ENCODE assay signal across 1 cellular context in genomic region chr9:113221003-113221799, GRCh38.
TF ChIP-seq lines count a peak whose summit lies in the region.

A gene with protein sequence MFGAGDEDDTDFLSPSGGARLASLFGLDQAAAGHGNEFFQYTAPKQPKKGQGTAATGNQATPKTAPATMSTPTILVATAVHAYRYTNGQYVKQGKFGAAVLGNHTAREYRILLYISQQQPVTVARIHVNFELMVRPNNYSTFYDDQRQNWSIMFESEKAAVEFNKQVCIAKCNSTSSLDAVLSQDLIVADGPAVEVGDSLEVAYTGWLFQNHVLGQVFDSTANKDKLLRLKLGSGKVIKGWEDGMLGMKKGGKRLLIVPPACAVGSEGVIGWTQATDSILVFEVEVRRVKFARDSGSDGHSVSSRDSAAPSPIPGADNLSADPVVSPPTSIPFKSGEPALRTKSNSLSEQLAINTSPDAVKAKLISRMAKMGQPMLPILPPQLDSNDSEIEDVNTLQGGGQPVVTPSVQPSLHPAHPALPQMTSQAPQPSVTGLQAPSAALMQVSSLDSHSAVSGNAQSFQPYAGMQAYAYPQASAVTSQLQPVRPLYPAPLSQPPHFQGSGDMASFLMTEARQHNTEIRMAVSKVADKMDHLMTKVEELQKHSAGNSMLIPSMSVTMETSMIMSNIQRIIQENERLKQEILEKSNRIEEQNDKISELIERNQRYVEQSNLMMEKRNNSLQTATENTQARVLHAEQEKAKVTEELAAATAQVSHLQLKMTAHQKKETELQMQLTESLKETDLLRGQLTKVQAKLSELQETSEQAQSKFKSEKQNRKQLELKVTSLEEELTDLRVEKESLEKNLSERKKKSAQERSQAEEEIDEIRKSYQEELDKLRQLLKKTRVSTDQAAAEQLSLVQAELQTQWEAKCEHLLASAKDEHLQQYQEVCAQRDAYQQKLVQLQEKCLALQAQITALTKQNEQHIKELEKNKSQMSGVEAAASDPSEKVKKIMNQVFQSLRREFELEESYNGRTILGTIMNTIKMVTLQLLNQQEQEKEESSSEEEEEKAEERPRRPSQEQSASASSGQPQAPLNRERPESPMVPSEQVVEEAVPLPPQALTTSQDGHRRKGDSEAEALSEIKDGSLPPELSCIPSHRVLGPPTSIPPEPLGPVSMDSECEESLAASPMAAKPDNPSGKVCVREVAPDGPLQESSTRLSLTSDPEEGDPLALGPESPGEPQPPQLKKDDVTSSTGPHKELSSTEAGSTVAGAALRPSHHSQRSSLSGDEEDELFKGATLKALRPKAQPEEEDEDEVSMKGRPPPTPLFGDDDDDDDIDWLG (minus strand): TSS chr9:113221277. CDS start chr9:113221243, 34 bp downstream.
Gene SLC31A1 (plus strand): TSS chr9:113221544. CDS start chr9:113256149, 34,605 bp downstream.

TF ChIP-seq in A549, 52 proteins besides CTCF, POLR2A, EP300 and RAD21 (continued from another document):
- TF ChIP-seq REST (IDR thresholded peaks at IDR 0.05) (no peak), HOXA7 (CRISPR knock-in tag; IDR thresholded peaks at IDR 0.05) (no peak), JUNB (IDR thresholded peaks at IDR 0.05) (no peak), SREBF2 (IDR thresholded peaks at IDR 0.05) (no peak), EHF (CRISPR knock-in tag; IDR thresholded peaks at IDR 0.05) (no peak), FOXS1 (CRISPR knock-in tag; IDR thresholded peaks at IDR 0.05) (no peak), RNF2 (IDR thresholded peaks at IDR 0.05; ENCODE audit: borderline replicate concordance, low read depth) (no peak), KDM5A (IDR thresholded peaks at IDR 0.05) (0 out of 2 replicates have a peak, but pooled peaks have one; percentile 17), NR3C1 (IDR thresholded peaks at IDR 0.05) (no peak)
- TF ChIP-seq, protein P1, sequence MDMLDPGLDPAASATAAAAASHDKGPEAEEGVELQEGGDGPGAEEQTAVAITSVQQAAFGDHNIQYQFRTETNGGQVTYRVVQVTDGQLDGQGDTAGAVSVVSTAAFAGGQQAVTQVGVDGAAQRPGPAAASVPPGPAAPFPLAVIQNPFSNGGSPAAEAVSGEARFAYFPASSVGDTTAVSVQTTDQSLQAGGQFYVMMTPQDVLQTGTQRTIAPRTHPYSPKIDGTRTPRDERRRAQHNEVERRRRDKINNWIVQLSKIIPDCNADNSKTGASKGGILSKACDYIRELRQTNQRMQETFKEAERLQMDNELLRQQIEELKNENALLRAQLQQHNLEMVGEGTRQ (IDR thresholded peaks at IDR 0.05), result peak; percentile 62
- TF ChIP-seq, protein P2, sequence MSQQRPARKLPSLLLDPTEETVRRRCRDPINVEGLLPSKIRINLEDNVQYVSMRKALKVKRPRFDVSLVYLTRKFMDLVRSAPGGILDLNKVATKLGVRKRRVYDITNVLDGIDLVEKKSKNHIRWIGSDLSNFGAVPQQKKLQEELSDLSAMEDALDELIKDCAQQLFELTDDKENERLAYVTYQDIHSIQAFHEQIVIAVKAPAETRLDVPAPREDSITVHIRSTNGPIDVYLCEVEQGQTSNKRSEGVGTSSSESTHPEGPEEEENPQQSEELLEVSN (IDR thresholded peaks at IDR 0.05; ENCODE audit: borderline replicate concordance, low read depth), result peak; percentile 84
